ENCODE assay signal across 1 cellular context in genomic region chr17:8151120-8151640, GRCh38.
TF ChIP-seq lines count a peak whose summit lies in the region.

No MANE protein-coding gene starts in this region.

TF ChIP-seq in H1, 55 proteins besides CTCF, POLR2A, EP300 and RAD21:
- TF ChIP-seq TAF1 (IDR thresholded peaks at IDR 0.05; ENCODE audit: low read depth, low read length) (no peak), SAP30 (IDR thresholded peaks at IDR 0.05; ENCODE audit: insufficient read depth, insufficient replicate concordance, low read length) (peak; percentile 33), TCF12 (IDR thresholded peaks at IDR 0.05; ENCODE audit: low read depth, low read length) (no peak), CHD2 (IDR thresholded peaks at IDR 0.05; ENCODE audit: low read length) (no peak), CTBP2 (IDR thresholded peaks at IDR 0.05; ENCODE audit: borderline replicate concordance, insufficient read depth, insufficient read length, low read length) (no peak), CHD1 (IDR thresholded peaks at IDR 0.05; ENCODE audit: low read depth, low read length) (no peak), USF2 (IDR thresholded peaks at IDR 0.05; ENCODE audit: low read length) (no peak), PHF8 (conservative IDR thresholded peaks at IDR 0.05; ENCODE audit: low read depth, low read length) (no peak), MAFK (IDR thresholded peaks at IDR 0.05; ENCODE audit: low read depth, low read length) (no peak), POLR2AphosphoS5 (IDR thresholded peaks at IDR 0.05; ENCODE audit: low read depth, low read length) (0 out of 2 replicates have a peak, but pooled peaks have one; percentile 29), KDM4A (IDR thresholded peaks at IDR 0.05; ENCODE audit: low read depth, low read length, severe bottlenecking) (peak; percentile 29), TAF7 (optimal IDR thresholded peaks at IDR 0.05; ENCODE audit: borderline replicate concordance, low read depth, low read length) (no peak), ATF2 (IDR thresholded peaks at IDR 0.05; ENCODE audit: low read length) (no peak), JUND (IDR thresholded peaks at IDR 0.05; ENCODE audit: low read length) (peak; percentile 12; the same call in 1 of the 2 replicates), FOSL1 (IDR thresholded peaks at IDR 0.05; ENCODE audit: insufficient read depth, low read depth, low read length) (no peak), SIN3A (conservative IDR thresholded peaks at IDR 0.05 in 1 of 2, IDR thresholded peaks at IDR 0.05 in 1 of 2; ENCODE audit: low read depth in 1 of 2, low read length in 2 of 2) (peak; percentile 68 to 90; a peak in 3 of 4 replicates), ZNF274 (IDR thresholded peaks at IDR 0.05; ENCODE audit: borderline replicate concordance, extremely low read depth, low read length) (no peak), SP1 (IDR thresholded peaks at IDR 0.05; ENCODE audit: low read depth, low read length) (no peak), NRF1 (IDR thresholded peaks at IDR 0.05; ENCODE audit: low read depth, low read length) (peak; percentile 52; the same call in 1 of the 2 replicates), YY1 (IDR thresholded peaks at IDR 0.05; ENCODE audit: low read depth, low read length) (no peak), CREB1 (IDR thresholded peaks at IDR 0.05) (peak; percentile 69; the same call in 1 of the 2 replicates), BACH1 (IDR thresholded peaks at IDR 0.05; ENCODE audit: low read length) (no peak), MAX (IDR thresholded peaks at IDR 0.05) (peak; percentile 85), RBBP5 (IDR thresholded peaks at IDR 0.05; ENCODE audit: borderline replicate concordance, low read depth, low read length) (peak; percentile 4; the same call in 1 of the 2 replicates), ASH2L (IDR thresholded peaks at IDR 0.05; ENCODE audit: low read length) (no peak)
